In genomic region chr6:2127484-2127911, GRCh38 we compare ENCODE assay signal across 8 cellular contexts.
DNase-seq lines count a peak whose midpoint lies in the region; ATAC-seq and TF ChIP-seq lines count a peak whose summit lies in the region.

No MANE protein-coding gene starts in this region.

- H3K9me2 ChIP-seq in MM.1S (replicated peaks; ENCODE audit: insufficient read depth, low read length) = no peaks in the 10 kb centered on the region

- H3K27ac Mint-ChIP-seq in T-helper 2 cell treated with Interferon-gamma antibody and Interleukin-4, amounts not matched to agents 5 μg/mL and 100 μg/mL, for 36 hours = no peak overlapping the region

- peak; percentile 76 for DNase-seq in T-helper 2 cell treated with Interferon-gamma antibody and Interleukin-4, amounts not matched to agents 5 μg/mL and 100 μg/mL, for 36 hours (ENCODE audit: low spot score)
- DNase-seq in erythroblast (lab: John Stamatoyannopoulos, UW) = peak; percentile 69 to 87
- DNase-seq in stimulated activated CD4-positive, alpha-beta T cell treated with anti-CD3 and anti-CD28 coated beads, Interleukin-4, amount 100 ng/mL, for 4 hours = peak; percentile 22 to 53
- DNase-seq in NCI-H1436 (lab: John Stamatoyannopoulos, UW) = no peak
- DNase-seq in MM.1S = no peak
- DNase-seq in NCI-H2029 (lab: John Stamatoyannopoulos, UW) = no peak
- no peak for DNase-seq in midbrain (lab: John Stamatoyannopoulos, UW)

- no peaks in the 10 kb centered on the region for H3K79me2 ChIP-seq in MM.1S (ENCODE audit: low read length)

- H3K27ac ChIP-seq in MM.1S (ENCODE audit: low read length) = no peak overlapping the region

- H3F3A ChIP-seq in MM.1S (ENCODE audit: insufficient read depth, low read length) = no peaks in the 10 kb centered on the region

- no peak for TF ChIP-seq CTCF in MM.1S (IDR thresholded peaks at IDR 0.05; ENCODE audit: low read length)

- no peak overlapping the region for H2AFZ ChIP-seq in MM.1S (ENCODE audit: low read length)

- no peaks in the 10 kb centered on the region for H3K9me3 ChIP-seq in MM.1S (replicated peaks; ENCODE audit: insufficient read depth, low read length)

- no peak overlapping the region for H3K4me3 ChIP-seq in MM.1S (ENCODE audit: low read length)

- peaks cover 7% of the 10 kb centered on the region for H3K27me3 Mint-ChIP-seq in T-helper 2 cell treated with Interferon-gamma antibody and Interleukin-4, amounts not matched to agents 5 μg/mL and 100 μg/mL, for 36 hours (ENCODE audit: low read depth)

- H3K4me1 ChIP-seq in MM.1S (ENCODE audit: low read length) = no peaks in the 10 kb centered on the region

- H3K4me1 Mint-ChIP-seq in T-helper 2 cell treated with Interferon-gamma antibody and Interleukin-4, amounts not matched to agents 5 μg/mL and 100 μg/mL, for 36 hours (ENCODE audit: low read depth) = peaks cover 6% of the 10 kb centered on the region

- H3K27me3 ChIP-seq in MM.1S (replicated peaks; ENCODE audit: insufficient read depth, low read length) = no peaks in the 10 kb centered on the region

- H3K36me3 Mint-ChIP-seq in T-helper 2 cell treated with Interferon-gamma antibody and Interleukin-4, amounts not matched to agents 5 μg/mL and 100 μg/mL, for 36 hours (ENCODE audit: low read depth) = no peaks in the 10 kb centered on the region

- no peak overlapping the region for H3K9ac ChIP-seq in MM.1S (ENCODE audit: low read length)

- H3K4me2 ChIP-seq in MM.1S (ENCODE audit: low read depth, low read length) = no peak overlapping the region

- peak; percentile 66 for ATAC-seq in GM18909 (IDR thresholded peaks at IDR 0.05; ENCODE audit: poor library complexity, unreplicated experiment)

- H3K4me3 Mint-ChIP-seq in T-helper 2 cell treated with Interferon-gamma antibody and Interleukin-4, amounts not matched to agents 5 μg/mL and 100 μg/mL, for 36 hours = no peak overlapping the region

- TF ChIP-seq POLR2A in erythroblast (IDR thresholded peaks at IDR 0.05; ENCODE audit: low read length) = peak; percentile 39

- H3K9me3 Mint-ChIP-seq in T-helper 2 cell treated with Interferon-gamma antibody and Interleukin-4, amounts not matched to agents 5 μg/mL and 100 μg/mL, for 36 hours = no peaks in the 10 kb centered on the region

- H4K20me1 ChIP-seq in MM.1S (ENCODE audit: insufficient read depth, low read length) = no peaks in the 10 kb centered on the region

- H3K36me3 ChIP-seq in MM.1S (replicated peaks; ENCODE audit: insufficient read depth, low read length) = no peaks in the 10 kb centered on the region

Comparison
In these comparisons a context has a peak if more than half of its experiments do, and no peak if none do; other contexts are left out.
1. DNase-seq: peak in T-helper 2 cell treated with Interferon-gamma antibody and Interleukin-4, amounts not matched to agents 5 μg/mL and 100 μg/mL, for 36 hours (single experiment), erythroblast (2 of 2) and stimulated activated CD4-positive, alpha-beta T cell treated with anti-CD3 and anti-CD28 coated beads, Interleukin-4, amount 100 ng/mL, for 4 hours (2 of 2); none in NCI-H1436 (single experiment), MM.1S (single experiment), NCI-H2029 (single experiment) and midbrain (single experiment).